Comparison of ENCODE assay signal across 23 cellular contexts in the genomic region with DNA sequence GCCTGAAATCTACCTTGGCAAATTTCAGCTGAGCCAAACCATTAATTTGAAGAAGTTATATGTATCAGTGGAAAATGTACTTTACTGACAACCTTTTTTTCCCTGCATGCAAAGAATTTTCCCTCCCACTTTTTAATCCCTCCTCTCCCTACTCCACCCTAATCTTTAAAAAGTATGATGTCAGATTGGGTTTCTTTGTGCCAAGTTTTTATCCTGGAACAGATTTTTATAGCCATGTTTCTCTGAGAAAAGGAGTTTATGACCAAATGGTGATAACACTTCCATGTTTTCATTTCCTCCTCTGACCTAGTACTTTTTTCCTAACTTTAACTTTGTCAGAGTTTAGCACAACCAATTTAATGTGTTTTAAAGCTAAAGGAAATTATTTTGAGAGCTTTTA.
DNase-seq lines count a peak whose midpoint lies in the region; ATAC-seq, FAIRE-seq and TF ChIP-seq lines count a peak whose summit lies in the region.
"Had no signal": no experiment of that assay in that cellular context is flagged by ENCODE, and none has a peak within 500 bp of the region (broad histone marks: within the 10 kb centered on the region; RNA-seq: fewer than 3 reads in every experiment).

No MANE protein-coding gene starts in this region.

- no peak for TF ChIP-seq POLR2A in H54 (IDR thresholded peaks at IDR 0.05; ENCODE audit: low read depth, low read length)

- intact Hi-C loops in left colon (cut with DNase I, micrococcal nuclease) = no loop called here

- DNase-seq in A172 (ENCODE audit: low spot score) = peak; percentile 40
- DNase-seq in H54 (ENCODE audit: insufficient read length, low spot score) = no peak
- no peak for DNase-seq in left colon
- DNase-seq in GDM1 (lab: John Stamatoyannopoulos, UW) = no peak
- DNase-seq in MV-4-11 (lab: John Stamatoyannopoulos, UW) = no peak
- no peak for DNase-seq in DMS79 (lab: John Stamatoyannopoulos, UW)
- DNase-seq: ACHN; activated B cell treated with CpG ODN at 0.5 μM for 24 hours; activated CD4-positive, alpha-beta memory T cell treated with anti-CD3 and anti-CD28 coated beads, Interleukin-2, amount 10 ng/mL, durations not matched to agents 7 days and 5 days; activated naive CD4-positive, alpha-beta T cell treated with anti-CD3 and anti-CD28 coated beads for 36 hours; activated T-cell treated with anti-CD3 and anti-CD28 coated beads, Interleukin-2, amount 50 U/mL, for 1 hour; CD4-positive, CD25-positive, alpha-beta regulatory T cell; DMS153; effector memory CD8-positive, alpha-beta T cell; GOT3; hippocampal formation; NCI-H1417; NCI-H510A treated with DMSO at 0.1 percent for 48 hours; NK-92 treated with Interleukin-12 subunit alpha and Interleukin-12 subunit beta, amount 100 ng/mL, for 24 hours; substantia nigra; T-helper 9 cell had no signal

- ATAC-seq in left colon (peak; percentile 89), HG03432 (IDR thresholded peaks at IDR 0.05; ENCODE audit: unreplicated experiment) (no peak)
- ATAC-seq: effector memory CD8-positive, alpha-beta T cell had no signal

- FAIRE-seq in H54 (lab: Jason Lieb, UNC) (peak; percentile 55), colon (lab: Jason Lieb, UNC) (peak; percentile 80)
